Comparison of ENCODE assay signal across 13 cellular contexts in genomic region chr6:30378290-30378937, GRCh38. TPM values are rescaled to one million over a fixed set of nuclear protein-coding genes. Genes with fewer than 3 reads are reported as not detected.
DNase-seq lines count a peak whose midpoint lies in the region; ATAC-seq and TF ChIP-seq lines count a peak whose summit lies in the region.
"Had no signal": no experiment of that assay in that cellular context is flagged by ENCODE, and none has a peak within 500 bp of the region (broad histone marks: within the 10 kb centered on the region; RNA-seq: fewer than 3 reads in every experiment).

No MANE protein-coding gene starts in this region.

- DNase-seq in Caki2 (ENCODE audit: low read depth) (peak; percentile 42), LHCN-M2 (ENCODE audit: low read depth) (peak; percentile 9), astrocyte of the spinal cord (ENCODE audit: low read depth, low spot score) (peak; percentile 16), kidney epithelial cell (ENCODE audit: low read depth) (peak; percentile 2), COLO668 (lab: John Stamatoyannopoulos, UW; ENCODE audit: unreplicated experiment) (no peak), prostate gland (ENCODE audit: low spot score) (no peak), GM13977 (ENCODE audit: low spot score) (no peak)
- DNase-seq: activated naive CD4-positive, alpha-beta T cell treated with Interleukin-2 at 50 U/mL for 16 hours; KBM-7; stimulated activated CD4-positive, alpha-beta T cell treated with anti-CD3 and anti-CD28 coated beads, Interleukin-4, amount 100 ng/mL, for 1 hour; stimulated activated naive CD4-positive, alpha-beta T cell had no signal

- no peak overlapping the region for H3K27ac ChIP-seq in prostate gland

- ATAC-seq in HG03439 (IDR thresholded peaks at IDR 0.05; ENCODE audit: unreplicated experiment): no peak
- ATAC-seq: esophagus mucosa had no signal

- WGBS in prostate gland: 0% methylated on average over 1 of the region's 1 CpG

- H3K36me3 ChIP-seq in kidney epithelial cell (ENCODE audit: control insufficient read depth, insufficient read depth, low read length) (no peaks in the 10 kb centered on the region), prostate gland (no peaks in the 10 kb centered on the region)

- no peaks in the 10 kb centered on the region for H3K4me1 ChIP-seq in prostate gland (replicated peaks)

- in situ Hi-C loops in Caki2 (cut with HindIII; ENCODE audit: low pct_unique_long_range_greater_than_20kb, low sequenced_read_pairs): no loop called here
- in situ Hi-C loops in astrocyte of the spinal cord (cut with HindIII; ENCODE audit: low sequenced_read_pairs): no loop called here
- in situ Hi-C loops in GM13977 (cut with MboI; ENCODE audit: low pct_unique_long_range_greater_than_20kb, low sequenced_read_pairs, unreplicated experiment): no loop called here

- TF ChIP-seq POLR2A in prostate gland (IDR thresholded peaks at IDR 0.05): no peak

- intact Hi-C loops in prostate gland (cut with DNase I): no loop called here

- TF ChIP-seq CTCF in astrocyte of the spinal cord (IDR thresholded peaks at IDR 0.05; ENCODE audit: low read depth, low read length): no peak
- TF ChIP-seq CTCF in kidney epithelial cell (IDR thresholded peaks at IDR 0.05; ENCODE audit: insufficient read depth, low read length, poor library complexity, severe bottlenecking): no peak
- no peak for TF ChIP-seq CTCF in prostate gland (IDR thresholded peaks at IDR 0.05)
- no peak for TF ChIP-seq CTCF in GM13977 (IDR thresholded peaks at IDR 0.05; ENCODE audit: extremely low read depth, insufficient read depth, missing control alignments)

- H3K27me3 ChIP-seq in kidney epithelial cell (ENCODE audit: control insufficient read depth, insufficient read depth, low read length) (peaks cover 2% of the 10 kb centered on the region), prostate gland (replicated peaks; ENCODE audit: insufficient read depth) (no peaks in the 10 kb centered on the region)

- no peaks in the 10 kb centered on the region for H3K9me3 ChIP-seq in prostate gland

- H3K4me3 ChIP-seq in astrocyte of the spinal cord (ENCODE audit: low read depth, low read length) (no peak overlapping the region), kidney epithelial cell (ENCODE audit: low read depth, low read length) (no peak overlapping the region), prostate gland (no peak overlapping the region)

RNA-seq across cellular contexts. Expression of gene RPP21, which starts 33.5 kb away (rescaled TPM):
- 47.4 and 120 TPM in 2 replicates for total RNA-seq in Caki2 (2014; rRNA removed; shearing (Covaris generic); ENCODE audit: low replicate concordance)
- total RNA-seq in LHCN-M2 (2014; rRNA removed) (45.2 and 53.9 TPM in 2 replicates), kidney epithelial cell (74.3 and 94.5 TPM in 2 replicates), prostate gland (100 to 1,000 TPM in 1 of 2 donors, 10 to 100 TPM in 1; 86.7 to 121 TPM)
- polyA plus RNA-seq in LHCN-M2 (2012): 56.0 TPM

RNA-seq across cellular contexts. Expression of gene TRIM39, which starts 51.7 kb away (rescaled TPM):
- 8.9 and 18.7 TPM in 2 replicates for total RNA-seq in Caki2 (2014; rRNA removed; shearing (Covaris generic); ENCODE audit: low replicate concordance)
- total RNA-seq in LHCN-M2 (2014; rRNA removed) (10.8 and 13.1 TPM in 2 replicates), kidney epithelial cell (14.9 and 16.1 TPM in 2 replicates), prostate gland (10 to 100 TPM; 15.2 to 27.7 TPM)
- 5.7 TPM for polyA plus RNA-seq in LHCN-M2 (2012)

Comparison
In these comparisons a context has a peak if more than half of its experiments do, and no peak if none do; other contexts are left out.
1. DNase-seq: peak in Caki2 (single experiment), LHCN-M2 (single experiment), astrocyte of the spinal cord (single experiment) and kidney epithelial cell (single experiment); none in COLO668 (single experiment), prostate gland (single experiment) and GM13977 (single experiment).